In genomic region chr11:76787911-76788596, GRCh38 we compare ENCODE assay signal across 1 cellular context.
A peak's percentile ranks its signal among the peaks of the same experiment; 100 is the strongest.
TF ChIP-seq lines count a peak whose summit lies in the region.

No MANE protein-coding gene starts in this region.

TF ChIP-seq in K562, 482 proteins besides CTCF, POLR2A, EP300 and RAD21 (continued from another document and continues in another):
- no peak for TF ChIP-seq UBTF (IDR thresholded peaks at IDR 0.05; ENCODE audit: borderline replicate concordance in 1 of 2, low read depth in 2 of 2, low read length in 2 of 2)
- no peak for TF ChIP-seq NUFIP1 (IDR thresholded peaks at IDR 0.05; ENCODE audit: partially characterized antibody)
- no peak for TF ChIP-seq NFXL1 (CRISPR knock-in tag; IDR thresholded peaks at IDR 0.05)
- TF ChIP-seq SAFB (IDR thresholded peaks at IDR 0.05; ENCODE audit: borderline replicate concordance, low read depth, low read length): no peak
- no peak for TF ChIP-seq BRD4 (IDR thresholded peaks at IDR 0.05)
- TF ChIP-seq ZNF280B (CRISPR knock-in tag; IDR thresholded peaks at IDR 0.05): no peak
- peak; percentile 59 for TF ChIP-seq CEBPB (tag; IDR thresholded peaks at IDR 0.05)
- TF ChIP-seq, protein P1, sequence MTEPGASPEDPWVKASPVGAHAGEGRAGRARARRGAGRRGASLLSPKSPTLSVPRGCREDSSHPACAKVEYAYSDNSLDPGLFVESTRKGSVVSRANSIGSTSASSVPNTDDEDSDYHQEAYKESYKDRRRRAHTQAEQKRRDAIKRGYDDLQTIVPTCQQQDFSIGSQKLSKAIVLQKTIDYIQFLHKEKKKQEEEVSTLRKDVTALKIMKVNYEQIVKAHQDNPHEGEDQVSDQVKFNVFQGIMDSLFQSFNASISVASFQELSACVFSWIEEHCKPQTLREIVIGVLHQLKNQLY (CRISPR knock-in tag; conservative IDR thresholded peaks at IDR 0.05): no peak
- no peak for TF ChIP-seq IRF9 (tag; IDR thresholded peaks at IDR 0.05)
- TF ChIP-seq NELFE (IDR thresholded peaks at IDR 0.05; ENCODE audit: insufficient read depth, insufficient read length): no peak
- no peak for TF ChIP-seq ZNF124 (CRISPR knock-in tag; IDR thresholded peaks at IDR 0.05)
- TF ChIP-seq YBX1 (IDR thresholded peaks at IDR 0.05): no peak
- no peak for TF ChIP-seq MAZ (CRISPR knock-in tag; conservative IDR thresholded peaks at IDR 0.05 in 1 of 2, IDR thresholded peaks at IDR 0.05 in 1 of 2)
- TF ChIP-seq DACH1 (IDR thresholded peaks at IDR 0.05; ENCODE audit: partially characterized antibody): peak; percentile 56
- peak; percentile 58 for TF ChIP-seq L3MBTL2 (IDR thresholded peaks at IDR 0.05)
- peak; percentile 79 for TF ChIP-seq DPF2 (IDR thresholded peaks at IDR 0.05)
- TF ChIP-seq, protein P2, sequence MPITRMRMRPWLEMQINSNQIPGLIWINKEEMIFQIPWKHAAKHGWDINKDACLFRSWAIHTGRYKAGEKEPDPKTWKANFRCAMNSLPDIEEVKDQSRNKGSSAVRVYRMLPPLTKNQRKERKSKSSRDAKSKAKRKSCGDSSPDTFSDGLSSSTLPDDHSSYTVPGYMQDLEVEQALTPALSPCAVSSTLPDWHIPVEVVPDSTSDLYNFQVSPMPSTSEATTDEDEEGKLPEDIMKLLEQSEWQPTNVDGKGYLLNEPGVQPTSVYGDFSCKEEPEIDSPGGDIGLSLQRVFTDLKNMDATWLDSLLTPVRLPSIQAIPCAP (CRISPR knock-in tag; IDR thresholded peaks at IDR 0.05; ENCODE audit: borderline replicate concordance): no peak
- TF ChIP-seq CXXC5 (CRISPR knock-in tag; IDR thresholded peaks at IDR 0.05): no peak; the same call in 1 of the 2 replicates
- no peak for TF ChIP-seq COPS2 (conservative IDR thresholded peaks at IDR 0.05)
- TF ChIP-seq GTF2F1 (IDR thresholded peaks at IDR 0.05; ENCODE audit: low read depth, low read length): no peak
- no peak for TF ChIP-seq ETV5 (CRISPR knock-in tag; IDR thresholded peaks at IDR 0.05; ENCODE audit: low read depth)
- TF ChIP-seq, protein P3, sequence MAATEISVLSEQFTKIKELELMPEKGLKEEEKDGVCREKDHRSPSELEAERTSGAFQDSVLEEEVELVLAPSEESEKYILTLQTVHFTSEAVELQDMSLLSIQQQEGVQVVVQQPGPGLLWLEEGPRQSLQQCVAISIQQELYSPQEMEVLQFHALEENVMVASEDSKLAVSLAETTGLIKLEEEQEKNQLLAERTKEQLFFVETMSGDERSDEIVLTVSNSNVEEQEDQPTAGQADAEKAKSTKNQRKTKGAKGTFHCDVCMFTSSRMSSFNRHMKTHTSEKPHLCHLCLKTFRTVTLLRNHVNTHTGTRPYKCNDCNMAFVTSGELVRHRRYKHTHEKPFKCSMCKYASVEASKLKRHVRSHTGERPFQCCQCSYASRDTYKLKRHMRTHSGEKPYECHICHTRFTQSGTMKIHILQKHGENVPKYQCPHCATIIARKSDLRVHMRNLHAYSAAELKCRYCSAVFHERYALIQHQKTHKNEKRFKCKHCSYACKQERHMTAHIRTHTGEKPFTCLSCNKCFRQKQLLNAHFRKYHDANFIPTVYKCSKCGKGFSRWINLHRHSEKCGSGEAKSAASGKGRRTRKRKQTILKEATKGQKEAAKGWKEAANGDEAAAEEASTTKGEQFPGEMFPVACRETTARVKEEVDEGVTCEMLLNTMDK (IDR thresholded peaks at IDR 0.05; ENCODE audit: borderline replicate concordance, insufficient read depth, low read depth, low read length, poor library complexity, severe bottlenecking): no peak
- no peak for TF ChIP-seq NCOA6 (IDR thresholded peaks at IDR 0.05)
- TF ChIP-seq NR4A1 (CRISPR knock-in tag; IDR thresholded peaks at IDR 0.05): no peak
- TF ChIP-seq NR4A1 (tag; IDR thresholded peaks at IDR 0.05): no peak
- TF ChIP-seq, protein P4, sequence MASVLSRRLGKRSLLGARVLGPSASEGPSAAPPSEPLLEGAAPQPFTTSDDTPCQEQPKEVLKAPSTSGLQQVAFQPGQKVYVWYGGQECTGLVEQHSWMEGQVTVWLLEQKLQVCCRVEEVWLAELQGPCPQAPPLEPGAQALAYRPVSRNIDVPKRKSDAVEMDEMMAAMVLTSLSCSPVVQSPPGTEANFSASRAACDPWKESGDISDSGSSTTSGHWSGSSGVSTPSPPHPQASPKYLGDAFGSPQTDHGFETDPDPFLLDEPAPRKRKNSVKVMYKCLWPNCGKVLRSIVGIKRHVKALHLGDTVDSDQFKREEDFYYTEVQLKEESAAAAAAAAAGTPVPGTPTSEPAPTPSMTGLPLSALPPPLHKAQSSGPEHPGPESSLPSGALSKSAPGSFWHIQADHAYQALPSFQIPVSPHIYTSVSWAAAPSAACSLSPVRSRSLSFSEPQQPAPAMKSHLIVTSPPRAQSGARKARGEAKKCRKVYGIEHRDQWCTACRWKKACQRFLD (CRISPR knock-in tag; IDR thresholded peaks at IDR 0.05): no peak
- TF ChIP-seq EGR1 (conservative IDR thresholded peaks at IDR 0.05): no peak
- no peak for TF ChIP-seq TAF15 (IDR thresholded peaks at IDR 0.05; ENCODE audit: low read depth, low read length)
- no peak for TF ChIP-seq HOXB6 (CRISPR knock-in tag; IDR thresholded peaks at IDR 0.05; ENCODE audit: borderline replicate concordance)
- peak in 1 of 2 experiments; percentile 83; a peak in 2 of 3 replicates for TF ChIP-seq CBX3 (IDR thresholded peaks at IDR 0.05; ENCODE audit: borderline replicate concordance in 1 of 2, low read length in 2 of 2)
- no peak for TF ChIP-seq ZNF239 (CRISPR knock-in tag; IDR thresholded peaks at IDR 0.05)
- TF ChIP-seq THRAP3 (IDR thresholded peaks at IDR 0.05; ENCODE audit: borderline replicate concordance): no peak
- TF ChIP-seq HDAC3 (IDR thresholded peaks at IDR 0.05; ENCODE audit: borderline replicate concordance, partially characterized antibody): no peak
- TF ChIP-seq PRMT5 (CRISPR knock-in tag; IDR thresholded peaks at IDR 0.05): no peak
- TF ChIP-seq MXD1 (CRISPR knock-in tag; IDR thresholded peaks at IDR 0.05; ENCODE audit: borderline replicate concordance, poor library complexity, severe bottlenecking): no peak
- no peak for TF ChIP-seq MCM2 (IDR thresholded peaks at IDR 0.05; ENCODE audit: low read depth)
- TF ChIP-seq, protein P5, sequence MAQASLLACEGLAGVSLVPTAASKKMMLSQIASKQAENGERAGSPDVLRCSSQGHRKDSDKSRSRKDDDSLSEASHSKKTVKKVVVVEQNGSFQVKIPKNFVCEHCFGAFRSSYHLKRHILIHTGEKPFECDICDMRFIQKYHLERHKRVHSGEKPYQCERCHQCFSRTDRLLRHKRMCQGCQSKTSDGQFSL (CRISPR knock-in tag; IDR thresholded peaks at IDR 0.05): no peak
- TF ChIP-seq, protein P5 (tag; IDR thresholded peaks at IDR 0.05): no peak
- no peak for TF ChIP-seq PYGO2 (tag; IDR thresholded peaks at IDR 0.05)
- TF ChIP-seq HDAC1 (IDR thresholded peaks at IDR 0.05): peak in 1 of 2 experiments; percentile 66; a peak in 1 of 4 replicates
- TF ChIP-seq REST (CRISPR knock-in tag; IDR thresholded peaks at IDR 0.05; ENCODE audit: low read depth): no peak
- TF ChIP-seq MTA1 (IDR thresholded peaks at IDR 0.05; ENCODE audit: borderline replicate concordance): no peak
- TF ChIP-seq FOXJ2 (tag; IDR thresholded peaks at IDR 0.05): no peak
- TF ChIP-seq, protein P6, sequence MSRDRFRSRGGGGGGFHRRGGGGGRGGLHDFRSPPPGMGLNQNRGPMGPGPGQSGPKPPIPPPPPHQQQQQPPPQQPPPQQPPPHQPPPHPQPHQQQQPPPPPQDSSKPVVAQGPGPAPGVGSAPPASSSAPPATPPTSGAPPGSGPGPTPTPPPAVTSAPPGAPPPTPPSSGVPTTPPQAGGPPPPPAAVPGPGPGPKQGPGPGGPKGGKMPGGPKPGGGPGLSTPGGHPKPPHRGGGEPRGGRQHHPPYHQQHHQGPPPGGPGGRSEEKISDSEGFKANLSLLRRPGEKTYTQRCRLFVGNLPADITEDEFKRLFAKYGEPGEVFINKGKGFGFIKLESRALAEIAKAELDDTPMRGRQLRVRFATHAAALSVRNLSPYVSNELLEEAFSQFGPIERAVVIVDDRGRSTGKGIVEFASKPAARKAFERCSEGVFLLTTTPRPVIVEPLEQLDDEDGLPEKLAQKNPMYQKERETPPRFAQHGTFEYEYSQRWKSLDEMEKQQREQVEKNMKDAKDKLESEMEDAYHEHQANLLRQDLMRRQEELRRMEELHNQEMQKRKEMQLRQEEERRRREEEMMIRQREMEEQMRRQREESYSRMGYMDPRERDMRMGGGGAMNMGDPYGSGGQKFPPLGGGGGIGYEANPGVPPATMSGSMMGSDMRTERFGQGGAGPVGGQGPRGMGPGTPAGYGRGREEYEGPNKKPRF (IDR thresholded peaks at IDR 0.05; ENCODE audit: low read depth, low read length): no peak
- TF ChIP-seq TSC22D4 (tag; IDR thresholded peaks at IDR 0.05): no peak
- no peak for TF ChIP-seq CBFB (CRISPR knock-in tag; IDR thresholded peaks at IDR 0.05)
- TF ChIP-seq ZNF408 (CRISPR knock-in tag; IDR thresholded peaks at IDR 0.05; ENCODE audit: low read depth): no peak
- no peak for TF ChIP-seq ZNF707 (CRISPR knock-in tag; conservative IDR thresholded peaks at IDR 0.05)
- TF ChIP-seq TCF15 (CRISPR knock-in tag; IDR thresholded peaks at IDR 0.05): no peak
- TF ChIP-seq SMARCA4 (IDR thresholded peaks at IDR 0.05): peak; percentile 69
- TF ChIP-seq JUN (IDR thresholded peaks at IDR 0.05; ENCODE audit: borderline replicate concordance, low read depth, low read length): no peak
- TF ChIP-seq JUN (CRISPR knock-in tag; IDR thresholded peaks at IDR 0.05; ENCODE audit: borderline replicate concordance): no peak
